Comparison of ENCODE assay signal across 19 cellular contexts in the genomic region with DNA sequence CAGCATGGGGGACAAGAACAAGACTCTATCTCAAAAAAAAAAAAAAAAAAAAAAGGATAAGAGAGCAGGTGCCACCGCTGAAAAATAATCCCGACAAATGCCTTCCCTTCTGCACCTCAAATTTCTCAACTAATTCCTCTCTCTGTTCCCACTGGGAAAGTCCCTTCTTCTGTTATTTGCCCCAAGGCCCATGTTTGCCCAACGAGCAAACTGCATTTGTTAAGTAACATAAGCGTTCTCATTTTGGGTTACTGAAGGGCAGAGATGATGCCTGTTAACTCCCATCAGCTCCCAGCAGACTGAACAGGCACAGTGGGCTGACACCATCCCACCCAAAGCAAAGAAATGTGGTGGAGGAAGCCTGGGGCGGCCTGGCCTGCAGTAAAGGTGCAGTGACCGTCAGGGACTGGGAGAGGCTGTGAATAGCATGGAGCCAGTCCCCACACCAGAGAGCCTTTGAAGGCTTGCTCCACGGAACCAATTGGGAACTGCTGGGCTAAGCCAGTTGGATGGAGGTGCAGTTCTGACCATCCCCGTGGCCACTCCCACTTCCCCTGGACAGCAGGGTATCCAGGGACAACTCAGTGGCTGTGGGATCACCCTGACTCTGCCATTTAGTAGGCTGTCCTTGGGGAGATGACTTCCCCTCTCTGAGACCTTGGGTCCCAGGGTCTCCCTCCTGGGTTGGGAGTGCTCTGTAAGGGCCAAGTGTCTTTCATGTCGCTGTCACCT.
DNase-seq lines count a peak whose midpoint lies in the region; ATAC-seq, FAIRE-seq and TF ChIP-seq lines count a peak whose summit lies in the region.
"Had no signal": no experiment of that assay in that cellular context is flagged by ENCODE, and none has a peak within 500 bp of the region (broad histone marks: within the 10 kb centered on the region; RNA-seq: fewer than 3 reads in every experiment).

No MANE protein-coding gene starts in this region.

- H3K27ac ChIP-seq in kidney (ENCODE audit: low read depth in 2 of 2, low read length in 2 of 2): peak overlapping the region in 1 of 2 donors; percentile 74
- no peak overlapping the region for H3K27ac ChIP-seq in osteoblast (ENCODE audit: low read depth, low read length)

- peak; percentile 36 for DNase-seq in CD1c-positive myeloid dendritic cell (ENCODE audit: extremely low spot score)
- no peak for DNase-seq in NT2/D1 (ENCODE audit: low read depth, low spot score)
- DNase-seq in kidney: peak; percentile 80
- DNase-seq in sciatic nerve (ENCODE audit: low spot score): no peak
- DNase-seq in KG1 (lab: John Stamatoyannopoulos, UW): no peak
- DNase-seq in osteoblast (ENCODE audit: insufficient read length, low spot score, missing footprints): no peak
- no peak for DNase-seq in activated effector memory CD4-positive, alpha-beta T cell treated with anti-CD3 and anti-CD28 coated beads, Interleukin-2, amount 50 U/mL, for 16 hours
- DNase-seq: activated naive CD8-positive, alpha-beta T cell treated with anti-CD3 and anti-CD28 coated beads, Interleukin-2, amount 10 ng/mL, durations not matched to agents 7 days and 5 days; activated T-cell treated with anti-CD3 and anti-CD28 coated beads, Interleukin-2, amount 50 U/mL, for 4 hours; AML-193; DMS153; MV-4-11; NCI-H2081; NCI-H526 treated with DMSO at 0.1 percent for 48 hours; retina; stimulated activated naive CD8-positive, alpha-beta T cell treated with anti-CD3 and anti-CD28 coated beads, Interleukin-15, amount 100 ng/mL, for 72 hours had no signal

- H3K4me3 ChIP-seq in NT2/D1 (ENCODE audit: insufficient read length, low read depth): no peak overlapping the region
- H3K4me3 ChIP-seq in kidney (ENCODE audit: low read length in 2 of 2): no peak overlapping the region
- H3K4me3 ChIP-seq in osteoblast (ENCODE audit: insufficient read depth, low read length): no peak overlapping the region
- H3K4me3 ChIP-seq: esophagus muscularis mucosa had no signal

- H4K20me1 ChIP-seq in osteoblast (ENCODE audit: insufficient read depth, low read length): no peaks in the 10 kb centered on the region

- intact Hi-C loops in kidney (cut with DNase I): no loop called here
- intact Hi-C loops in sciatic nerve (cut with DNase I): no loop called here

- H3K4me1 ChIP-seq in NT2/D1 (ENCODE audit: insufficient read depth, insufficient read length): peaks cover 15% of the 10 kb centered on the region
- H3K4me1 ChIP-seq in kidney (ENCODE audit: control insufficient read depth in 1 of 2, insufficient read depth in 1 of 2, low read depth in 1 of 2, low read length in 2 of 2): peaks cover 10 to 15% of the 10 kb centered on the region in 2 donors
- H3K4me1 ChIP-seq in osteoblast (ENCODE audit: insufficient read depth, low read length): peaks cover 27% of the 10 kb centered on the region

- H3K27me3 ChIP-seq in NT2/D1 (ENCODE audit: insufficient read depth, insufficient read length) (no peaks in the 10 kb centered on the region), osteoblast (ENCODE audit: insufficient read depth, low read length) (no peaks in the 10 kb centered on the region)
- H3K27me3 ChIP-seq: esophagus muscularis mucosa had no signal

- TF ChIP-seq CTCF in kidney (IDR thresholded peaks at IDR 0.05; ENCODE audit: borderline replicate concordance, extremely low read depth, insufficient read depth) (no peak), osteoblast (IDR thresholded peaks at IDR 0.05; ENCODE audit: extremely low read depth, low read depth, low read length) (no peak)

- ATAC-seq in sciatic nerve (peak; percentile 3), HG02840 (IDR thresholded peaks at IDR 0.05; ENCODE audit: low FRiP score, unreplicated experiment) (no peak)
- ATAC-seq: SK-N-SH treated with all-trans-retinoic acid at 6 μM for 48 hours had no signal

- H3K36me3 ChIP-seq in NT2/D1 (ENCODE audit: insufficient read depth, insufficient read length, low read length): no peaks in the 10 kb centered on the region
- no peaks in the 10 kb centered on the region for H3K36me3 ChIP-seq in kidney (ENCODE audit: control insufficient read depth in 1 of 2, insufficient read depth in 2 of 2, low read length in 2 of 2)
- H3K36me3 ChIP-seq in osteoblast (ENCODE audit: insufficient read depth, low read length): no peaks in the 10 kb centered on the region
- H3K36me3 ChIP-seq: esophagus muscularis mucosa had no signal

- H3K9ac ChIP-seq in NT2/D1 (ENCODE audit: insufficient read length, low read depth) (peak overlapping the region; percentile 25), kidney (ENCODE audit: low read length in 2 of 2) (no peak overlapping the region)

- no peak overlapping the region for H2AFZ ChIP-seq in osteoblast (ENCODE audit: low read length)

- peaks cover 13% of the 10 kb centered on the region; the same call in 1 of the 2 replicates for H3K9me3 ChIP-seq in NT2/D1 (ENCODE audit: insufficient read depth, low read length)
- H3K9me3 ChIP-seq in kidney (ENCODE audit: control insufficient read depth in 1 of 2, low read length in 2 of 2): peaks cover 0 to 11% of the 10 kb centered on the region in 2 donors
- peaks cover 2% of the 10 kb centered on the region for H3K9me3 ChIP-seq in osteoblast (ENCODE audit: low read depth, low read length)

- no peak overlapping the region for H3K4me2 ChIP-seq in osteoblast (ENCODE audit: insufficient read depth, low read length)

- no peak for FAIRE-seq in kidney (lab: Jason Lieb, UNC)

- H3K79me2 ChIP-seq in osteoblast (ENCODE audit: insufficient read depth, low read length): no peaks in the 10 kb centered on the region

Comparison
In these comparisons a context has a peak if more than half of its experiments do, and no peak if none do; other contexts are left out.
1. DNase-seq: peak in CD1c-positive myeloid dendritic cell (single experiment) and kidney (single experiment); none in NT2/D1 (single experiment), sciatic nerve (single experiment), KG1 (single experiment), osteoblast (single experiment) and activated effector memory CD4-positive, alpha-beta T cell treated with anti-CD3 and anti-CD28 coated beads, Interleukin-2, amount 50 U/mL, for 16 hours (single experiment).